Comparison of ENCODE assay signal across 7 cellular contexts in genomic region chr4:89308161-89308500, GRCh38. TPM values are rescaled to one million over a fixed set of nuclear protein-coding genes. Genes with fewer than 3 reads are reported as not detected.
A peak's percentile ranks its signal among the peaks of the same experiment; 100 is the strongest.
DNase-seq lines count a peak whose midpoint lies in the region; ATAC-seq and TF ChIP-seq lines count a peak whose summit lies in the region.

No MANE protein-coding gene starts in this region.

- H3K4me3 ChIP-seq in heart right ventricle = peak overlapping the region; percentile 34 to 87 (median 77)
- peak overlapping the region; percentile 49 to 68 (median 63) for H3K4me3 ChIP-seq in skeletal muscle tissue (ENCODE audit: low read length in 3 of 3)

- TF ChIP-seq CTCF in HFFc6 (IDR thresholded peaks at IDR 0.05) = no peak
- TF ChIP-seq CTCF in heart right ventricle (IDR thresholded peaks at IDR 0.05) = no peak

- H3K9me3 ChIP-seq in heart right ventricle = no peaks in the 10 kb centered on the region
- no peaks in the 10 kb centered on the region for H3K9me3 ChIP-seq in skeletal muscle tissue (ENCODE audit: control insufficient read depth in 3 of 3, low read length in 3 of 3)

- H3K27me3 ChIP-seq in heart right ventricle (peaks cover 0 to 7% (median 0%) of the 10 kb centered on the region in 7 donors), skeletal muscle tissue (ENCODE audit: control insufficient read depth in 3 of 3, insufficient read depth in 3 of 3, low read length in 3 of 3) (peaks cover 0 to 16% (median 10%) of the 10 kb centered on the region in 3 donors)

- peaks cover 0 to 41% (median 7%) of the 10 kb centered on the region in 9 donors for H3K4me1 ChIP-seq in heart right ventricle
- peaks cover 0 to 4% (median 4%) of the 10 kb centered on the region in 3 donors for H3K4me1 ChIP-seq in skeletal muscle tissue (ENCODE audit: control insufficient read depth in 3 of 3, insufficient read depth in 3 of 3, low read length in 3 of 3)

- H3K27me3 Mint-ChIP-seq in HFFc6 (ENCODE audit: insufficient read depth) (peaks cover 5% of the 10 kb centered on the region), T-cell (no peaks in the 10 kb centered on the region)

- no peak overlapping the region for H3K27ac Mint-ChIP-seq in HFFc6
- H3K27ac Mint-ChIP-seq in T-cell = peak overlapping the region; percentile 68 to 84

- DNase-seq in HFFc6 (no peak), T-cell (no peak), heart right ventricle (no peak), NCI-H1105 (lab: John Stamatoyannopoulos, UW) (no peak), kidney glomerular epithelial cell (lab: John Stamatoyannopoulos, UW) (no peak)

- ATAC-seq in T-cell (replicated peaks in 1 of 4) (peak; percentile 8 to 25 (median 20)), heart right ventricle (peak in 7 of 8 donors; percentile 10 to 47 (median 22)), GM21576 (IDR thresholded peaks at IDR 0.05; ENCODE audit: unreplicated experiment) (no peak)

- H3K27ac ChIP-seq in heart right ventricle (peak overlapping the region in 9 of 10 donors; percentile 59 to 93 (median 83)), skeletal muscle tissue (ENCODE audit: low read depth, low read length) (no peak overlapping the region)

- 5 to 24% methylated on average over 6 of the region's 6 CpGs for WGBS in heart right ventricle, 2 donors

- intact Hi-C loops in heart right ventricle (cut with DNase I) = loop anchor here in 6 of 10 donors (5.0 to 10.0 kb wide), 5 partner anchors 63 to 127 kb away; no protein-coding TSS in a partner anchor

- POLR2A ChIA-PET in T-cell (lab: Charles Lee) = interaction anchor here (0.8 to 1.8 kb wide), 7 partner anchors 9 to 56 kb away, joined by 3 to 6 read pairs (median 3); no protein-coding TSS in a partner anchor

- CTCF ChIA-PET in T-cell (lab: Charles Lee) = interaction anchor here (1.0 to 2.2 kb wide), 7 partner anchors 9 to 127 kb away, joined by 3 to 10 read pairs (median 5); no protein-coding TSS in a partner anchor

- H3K36me3 ChIP-seq in heart right ventricle (no peaks in the 10 kb centered on the region), skeletal muscle tissue (ENCODE audit: control insufficient read depth in 3 of 3, insufficient read depth in 3 of 3, low read length in 3 of 3) (no peaks in the 10 kb centered on the region)

- H3K36me3 Mint-ChIP-seq in HFFc6 (ENCODE audit: low read depth) (no peaks in the 10 kb centered on the region), T-cell (no peaks in the 10 kb centered on the region)

- peak overlapping the region; percentile 70; the same call in 1 of the 2 replicates for H3K4me3 Mint-ChIP-seq in HFFc6
- H3K4me3 Mint-ChIP-seq in T-cell = peak overlapping the region; percentile 90 to 94 (median 90)

- peaks cover 12% of the 10 kb centered on the region for H3K4me1 Mint-ChIP-seq in HFFc6 (ENCODE audit: low read depth)
- peaks cover 62 to 69% (median 62%) of the 10 kb centered on the region in 3 donors for H3K4me1 Mint-ChIP-seq in T-cell

- H3K9me3 Mint-ChIP-seq in HFFc6 (no peaks in the 10 kb centered on the region), T-cell (no peaks in the 10 kb centered on the region)

- peak overlapping the region in 1 of 3 donors; percentile 40 for H3K9ac ChIP-seq in skeletal muscle tissue (ENCODE audit: low read depth in 1 of 3, low read length in 3 of 3)

RNA-seq across cellular contexts. Expression of gene GPRIN3, which starts 0.5 kb away (rescaled TPM):
- total RNA-seq in HFFc6 (2021; fragmentation: NEBNext Ultra II Directional; extraction: Animal tissue kit (Norgen Biotek cat#: 25700)) = under 1 TPM; under 0.01 to 0.28 (median 0.04) TPM
- 10 to 100 TPM; 17.4 to 56.1 (median 23.0) TPM for total RNA-seq in T-cell
- 10 to 100 TPM in 4 of 10 donors, 1 to 10 TPM in 6; 4.3 to 12.2 (median 9.8) TPM for total RNA-seq in heart right ventricle
- 1 to 10 TPM; 1.7 to 3.0 TPM for polyA plus RNA-seq in heart right ventricle
- 3.7 TPM for total RNA-seq in skeletal muscle tissue
